ENCODE assay signal across 25 cellular contexts in the genomic region with DNA sequence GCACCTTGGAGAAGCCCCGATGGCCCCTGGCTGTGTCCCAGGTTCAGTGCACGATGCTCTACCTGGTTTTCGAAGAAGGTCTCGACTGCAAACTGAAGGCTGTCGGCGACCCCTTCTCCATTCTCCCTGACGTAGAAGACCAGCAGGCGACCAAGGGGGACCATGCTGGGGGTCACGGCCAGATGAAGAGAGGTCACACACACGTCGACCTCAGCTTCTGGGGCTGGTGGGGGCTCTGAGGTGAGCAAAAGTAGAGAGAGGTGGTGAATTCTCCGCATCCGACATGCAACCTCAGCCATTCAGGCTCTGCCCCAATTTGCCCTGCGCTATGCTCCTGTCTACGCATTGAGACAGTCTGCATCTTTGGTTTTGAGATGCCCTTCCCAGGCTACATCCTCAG.
"Had no signal": no experiment of that assay in that cellular context is flagged by ENCODE, and none has a peak within 500 bp of the region (broad histone marks: within the 10 kb centered on the region; RNA-seq: fewer than 3 reads in every experiment).

No MANE protein-coding gene starts in this region.

- H3K4me1 ChIP-seq: stomach, suprapubic skin, testis, thyroid gland, tibial artery, tibial nerve, transverse colon, upper lobe of left lung, upper lobe of right lung, uterus, vagina had no signal

- H3K27ac ChIP-seq: stomach, suprapubic skin, testis, thoracic aorta, thyroid gland, tibial artery, tibial nerve, transverse colon, upper lobe of left lung, upper lobe of right lung, uterus, vagina had no signal

- H3K36me3 ChIP-seq: stomach, suprapubic skin, thoracic aorta, thyroid gland, tibial artery, tibial nerve, transverse colon, upper lobe of right lung, uterus, vagina had no signal

- H3K4me3 ChIP-seq: stomach, suprapubic skin, testis, thoracic aorta, thyroid gland, tibial artery, tibial nerve, transverse colon, upper lobe of left lung, upper lobe of right lung, uterus, vagina had no signal

- H3K27me3 ChIP-seq: testis, thyroid gland, tibial nerve, transverse colon, upper lobe of left lung, upper lobe of right lung, uterus, vagina had no signal

- H3K9me3 ChIP-seq: stomach, suprapubic skin, testis, thoracic aorta, thyroid gland, tibial artery, transverse colon, upper lobe of left lung, upper lobe of right lung, uterus, vagina had no signal

- ATAC-seq: stimulated activated effector memory CD8-positive, alpha-beta T cell treated with anti-CD3 and anti-CD28 coated beads, Interleukin-12 subunit alpha, Interleukin-12 subunit beta, amount 100 ng/mL, for 72 hours; stimulated activated memory B cell treated with anti-CD40 and anti-IgM and Interleukin-4, amounts not matched to agents 10 μg/mL and 1 μg/mL and 100 μg/mL, for 72 hours; stimulated activated naive B cell treated with anti-CD40 and anti-IgM and Interleukin-4, amounts not matched to agents 10 μg/mL and 1 μg/mL and 100 μg/mL, for 72 hours; stimulated activated naive CD8-positive, alpha-beta T cell treated with anti-CD3 and anti-CD28 coated beads, Interleukin-15, amount 100 ng/mL, for 72 hours; stimulated activated naive CD8-positive, alpha-beta T cell treated with anti-CD3 and anti-CD28 coated beads, Interleukin-15, Interleukin-2, amounts not matched to agents 100 U/mL and 50 U/mL, for 24 hours; upper lobe of right lung had no signal

- DNase-seq: stimulated activated CD4-positive, alpha-beta T cell treated with anti-CD3 and anti-CD28 coated beads, Interleukin-2, amount 100 ng/mL, for 48 hours; stimulated activated CD4-positive, alpha-beta T cell treated with anti-CD3 and anti-CD28 coated beads, Interleukin-4, amount 100 ng/mL, for 1 hour; stimulated activated CD4-positive, alpha-beta T cell treated with anti-CD3 and anti-CD28 coated beads, Interleukin-4, amount 100 ng/mL, for 24 hours; stimulated activated CD4-positive, alpha-beta T cell treated with anti-CD3 and anti-CD28 coated beads, Interleukin-4, amount 100 ng/mL, for 4 hours; stimulated activated CD8-positive, alpha-beta memory T cell treated with anti-CD3 and anti-CD28 coated beads, Interleukin-4, amount 100 ng/mL, for 48 hours; stimulated activated naive B cell treated with anti-CD40 and anti-IgM and Interleukin-4, amounts not matched to agents 10 μg/mL and 1 μg/mL and 100 μg/mL, for 72 hours; stimulated activated naive CD4-positive, alpha-beta T cell treated with Interleukin-2 at 50 U/mL for 16 hours; stimulated activated naive CD8-positive, alpha-beta T cell treated with anti-CD3 and anti-CD28 coated beads, Interleukin-15, amount 100 ng/mL, for 72 hours; stimulated activated naive CD8-positive, alpha-beta T cell treated with anti-CD3 and anti-CD28 coated beads, Interleukin-15, Interleukin-2, amounts not matched to agents 100 U/mL and 50 U/mL, for 24 hours; stomach; substantia nigra; testis; thyroid gland; tibial artery; transverse colon; trophoblast cell; upper lobe of left lung; upper lobe of right lung; uterus had no signal
